Comparison of ENCODE assay signal across 8 cellular contexts in the genomic region with DNA sequence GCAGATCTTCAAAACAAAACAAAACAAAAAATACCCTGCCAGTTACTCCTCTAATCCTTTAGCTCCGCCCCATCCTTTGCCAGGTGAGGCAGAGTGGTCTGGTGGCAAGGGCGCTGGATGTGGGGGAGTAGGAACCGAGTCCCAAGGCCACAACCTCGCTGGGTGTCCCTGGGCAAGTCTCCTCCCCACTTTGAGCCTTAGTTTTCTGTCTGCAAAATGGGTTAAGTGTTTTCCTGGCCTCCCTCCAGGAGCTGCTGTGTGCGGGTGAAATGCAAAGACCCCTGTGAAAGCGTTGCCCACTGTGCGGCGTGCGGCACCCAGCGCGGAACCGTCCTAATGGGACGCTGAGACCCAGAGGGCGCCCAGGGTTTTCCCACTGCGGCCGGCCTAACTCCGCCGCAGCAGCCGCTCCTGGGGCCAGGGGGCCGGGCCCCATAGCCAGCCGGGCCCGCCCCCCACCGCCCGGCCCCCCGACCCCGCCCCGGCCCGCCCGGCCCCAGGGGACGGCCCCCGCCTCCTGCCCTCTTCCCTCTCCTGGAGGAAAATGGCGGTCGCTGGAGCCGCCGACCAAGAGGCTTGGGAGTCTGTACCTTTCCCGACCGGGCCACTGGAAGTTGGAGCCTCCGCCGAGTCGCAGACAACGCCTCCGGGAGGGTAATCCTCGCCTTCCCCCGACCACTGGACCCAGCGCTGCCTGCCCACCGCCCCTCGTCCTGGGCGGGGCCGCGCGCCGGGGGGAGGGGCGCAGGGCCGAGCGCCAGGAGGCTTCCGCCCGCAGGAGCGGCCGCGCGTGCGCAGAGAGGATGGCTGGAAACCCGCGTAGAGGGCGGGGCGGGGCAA. TPM values are rescaled to one million over a fixed set of nuclear protein-coding genes. Genes with fewer than 3 reads are reported as not detected.
DNase-seq lines count a peak whose midpoint lies in the region; ATAC-seq and TF ChIP-seq lines count a peak whose summit lies in the region.

A gene with protein sequence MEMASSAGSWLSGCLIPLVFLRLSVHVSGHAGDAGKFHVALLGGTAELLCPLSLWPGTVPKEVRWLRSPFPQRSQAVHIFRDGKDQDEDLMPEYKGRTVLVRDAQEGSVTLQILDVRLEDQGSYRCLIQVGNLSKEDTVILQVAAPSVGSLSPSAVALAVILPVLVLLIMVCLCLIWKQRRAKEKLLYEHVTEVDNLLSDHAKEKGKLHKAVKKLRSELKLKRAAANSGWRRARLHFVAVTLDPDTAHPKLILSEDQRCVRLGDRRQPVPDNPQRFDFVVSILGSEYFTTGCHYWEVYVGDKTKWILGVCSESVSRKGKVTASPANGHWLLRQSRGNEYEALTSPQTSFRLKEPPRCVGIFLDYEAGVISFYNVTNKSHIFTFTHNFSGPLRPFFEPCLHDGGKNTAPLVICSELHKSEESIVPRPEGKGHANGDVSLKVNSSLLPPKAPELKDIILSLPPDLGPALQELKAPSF (plus strand): TSS at position 523 of the 840 bp plus-strand sequence. CDS start 13,327 bp downstream, outside the sequence.
A gene with protein sequence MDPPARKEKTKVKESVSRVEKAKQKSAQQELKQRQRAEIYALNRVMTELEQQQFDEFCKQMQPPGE (minus strand): TSS at position 798 of the 840 bp plus-strand sequence. CDS start 853 bp downstream, outside the sequence.

- ATAC-seq in HG03378 (IDR thresholded peaks at IDR 0.05; ENCODE audit: unreplicated experiment) (peak; percentile 56), left lobe of liver (peak; percentile 88)

- H3K27ac ChIP-seq in cingulate gyrus (ENCODE audit: low read depth, low read length), result peak within 1 kb of the TSS; percentile 97

- peak; percentile 83 for TF ChIP-seq POLR2A in GM19193 (IDR thresholded peaks at IDR 0.05; ENCODE audit: extremely low read depth, insufficient read depth, insufficient read length)

- peak; percentile 99 for DNase-seq in AG20443 (ENCODE audit: low spot score)
- DNase-seq in NCI-H510A (lab: John Stamatoyannopoulos, UW), result peak; percentile 81
- DNase-seq in activated CD4-positive, alpha-beta T cell treated with anti-CD3 and anti-CD28 coated beads for 4 hours, result peak; percentile 95 to 96
- DNase-seq in left lobe of liver (ENCODE audit: low spot score), result peak; percentile 95
- peak; percentile 95 for DNase-seq in stimulated activated CD4-positive, alpha-beta T cell treated with anti-CD3 and anti-CD28 coated beads, Interleukin-2, amount 100 ng/mL, for 24 hours

RNA-seq across cellular contexts. Expression of the first gene that starts in this region (rescaled TPM):
- total RNA-seq in left lobe of liver, result 15.1 TPM

RNA-seq across cellular contexts. Expression of the second gene that starts in this region (rescaled TPM):
- total RNA-seq in left lobe of liver, result 6.9 TPM

Comparison
In these comparisons a context has a peak if more than half of its experiments do, and no peak if none do; other contexts are left out.
1. Peak in every context shown above with its lines: DNase-seq, ATAC-seq and H3K27ac ChIP-seq.